In genomic region chr5:141681695-141682641, GRCh38 we compare ENCODE assay signal across 1 cellular context.
TF ChIP-seq lines count a peak whose summit lies in the region.

Gene ARAP3 (minus strand): TSS chr5:141682230. CDS start chr5:141680486, 1,744 bp downstream.

TF ChIP-seq in GM12878, 131 proteins besides CTCF, POLR2A, EP300 and RAD21:
- TF ChIP-seq REST (IDR thresholded peaks at IDR 0.05; ENCODE audit: low read depth, low read length) = no peak
- TF ChIP-seq, protein P1, sequence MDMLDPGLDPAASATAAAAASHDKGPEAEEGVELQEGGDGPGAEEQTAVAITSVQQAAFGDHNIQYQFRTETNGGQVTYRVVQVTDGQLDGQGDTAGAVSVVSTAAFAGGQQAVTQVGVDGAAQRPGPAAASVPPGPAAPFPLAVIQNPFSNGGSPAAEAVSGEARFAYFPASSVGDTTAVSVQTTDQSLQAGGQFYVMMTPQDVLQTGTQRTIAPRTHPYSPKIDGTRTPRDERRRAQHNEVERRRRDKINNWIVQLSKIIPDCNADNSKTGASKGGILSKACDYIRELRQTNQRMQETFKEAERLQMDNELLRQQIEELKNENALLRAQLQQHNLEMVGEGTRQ (IDR thresholded peaks at IDR 0.05; ENCODE audit: borderline replicate concordance, low read depth, low read length) = no peak
- no peak for TF ChIP-seq MEF2A (IDR thresholded peaks at IDR 0.05; ENCODE audit: insufficient read depth, low read depth, low read length)
- TF ChIP-seq NFXL1 (IDR thresholded peaks at IDR 0.05; ENCODE audit: borderline replicate concordance) = no peak
- TF ChIP-seq MLLT1 (IDR thresholded peaks at IDR 0.05) = no peak
- TF ChIP-seq RELB (IDR thresholded peaks at IDR 0.05; ENCODE audit: low read depth) = no peak
- no peak for TF ChIP-seq LARP7 (IDR thresholded peaks at IDR 0.05)
- no peak for TF ChIP-seq MTA2 (IDR thresholded peaks at IDR 0.05; ENCODE audit: low read depth)
- TF ChIP-seq NKRF (conservative IDR thresholded peaks at IDR 0.05) = no peak
